In genomic region chr2:100513650-100514049, GRCh38 we compare ENCODE assay signal across 2 cellular contexts.
TF ChIP-seq lines count a peak whose summit lies in the region.

No MANE protein-coding gene starts in this region.

TF ChIP-seq in A549, 52 proteins besides CTCF, POLR2A, EP300 and RAD21:
- peak; percentile 44; the same call in 1 of the 2 replicates for TF ChIP-seq NFE2L2 (conservative IDR thresholded peaks at IDR 0.05; ENCODE audit: low read length)
- peak; percentile 59 for TF ChIP-seq MAFK (IDR thresholded peaks at IDR 0.05; ENCODE audit: partially characterized antibody)
- no peak for TF ChIP-seq CBX2 (IDR thresholded peaks at IDR 0.05; ENCODE audit: borderline replicate concordance, low read depth)

TF ChIP-seq in H1, 55 proteins besides CTCF, POLR2A, EP300 and RAD21:
- no peak for TF ChIP-seq TCF12 (IDR thresholded peaks at IDR 0.05; ENCODE audit: low read depth, low read length)
- no peak for TF ChIP-seq ATF2 (IDR thresholded peaks at IDR 0.05; ENCODE audit: low read length)
- TF ChIP-seq KDM5A (IDR thresholded peaks at IDR 0.05; ENCODE audit: low read length) = no peak
- no peak for TF ChIP-seq SUZ12 (IDR thresholded peaks at IDR 0.05; ENCODE audit: low read length)
- no peak for TF ChIP-seq BACH1 (IDR thresholded peaks at IDR 0.05; ENCODE audit: low read length)
- TF ChIP-seq E2F6 (IDR thresholded peaks at IDR 0.05) = no peak
- TF ChIP-seq CHD1 (IDR thresholded peaks at IDR 0.05; ENCODE audit: low read depth, low read length) = no peak
- TF ChIP-seq, protein P1, sequence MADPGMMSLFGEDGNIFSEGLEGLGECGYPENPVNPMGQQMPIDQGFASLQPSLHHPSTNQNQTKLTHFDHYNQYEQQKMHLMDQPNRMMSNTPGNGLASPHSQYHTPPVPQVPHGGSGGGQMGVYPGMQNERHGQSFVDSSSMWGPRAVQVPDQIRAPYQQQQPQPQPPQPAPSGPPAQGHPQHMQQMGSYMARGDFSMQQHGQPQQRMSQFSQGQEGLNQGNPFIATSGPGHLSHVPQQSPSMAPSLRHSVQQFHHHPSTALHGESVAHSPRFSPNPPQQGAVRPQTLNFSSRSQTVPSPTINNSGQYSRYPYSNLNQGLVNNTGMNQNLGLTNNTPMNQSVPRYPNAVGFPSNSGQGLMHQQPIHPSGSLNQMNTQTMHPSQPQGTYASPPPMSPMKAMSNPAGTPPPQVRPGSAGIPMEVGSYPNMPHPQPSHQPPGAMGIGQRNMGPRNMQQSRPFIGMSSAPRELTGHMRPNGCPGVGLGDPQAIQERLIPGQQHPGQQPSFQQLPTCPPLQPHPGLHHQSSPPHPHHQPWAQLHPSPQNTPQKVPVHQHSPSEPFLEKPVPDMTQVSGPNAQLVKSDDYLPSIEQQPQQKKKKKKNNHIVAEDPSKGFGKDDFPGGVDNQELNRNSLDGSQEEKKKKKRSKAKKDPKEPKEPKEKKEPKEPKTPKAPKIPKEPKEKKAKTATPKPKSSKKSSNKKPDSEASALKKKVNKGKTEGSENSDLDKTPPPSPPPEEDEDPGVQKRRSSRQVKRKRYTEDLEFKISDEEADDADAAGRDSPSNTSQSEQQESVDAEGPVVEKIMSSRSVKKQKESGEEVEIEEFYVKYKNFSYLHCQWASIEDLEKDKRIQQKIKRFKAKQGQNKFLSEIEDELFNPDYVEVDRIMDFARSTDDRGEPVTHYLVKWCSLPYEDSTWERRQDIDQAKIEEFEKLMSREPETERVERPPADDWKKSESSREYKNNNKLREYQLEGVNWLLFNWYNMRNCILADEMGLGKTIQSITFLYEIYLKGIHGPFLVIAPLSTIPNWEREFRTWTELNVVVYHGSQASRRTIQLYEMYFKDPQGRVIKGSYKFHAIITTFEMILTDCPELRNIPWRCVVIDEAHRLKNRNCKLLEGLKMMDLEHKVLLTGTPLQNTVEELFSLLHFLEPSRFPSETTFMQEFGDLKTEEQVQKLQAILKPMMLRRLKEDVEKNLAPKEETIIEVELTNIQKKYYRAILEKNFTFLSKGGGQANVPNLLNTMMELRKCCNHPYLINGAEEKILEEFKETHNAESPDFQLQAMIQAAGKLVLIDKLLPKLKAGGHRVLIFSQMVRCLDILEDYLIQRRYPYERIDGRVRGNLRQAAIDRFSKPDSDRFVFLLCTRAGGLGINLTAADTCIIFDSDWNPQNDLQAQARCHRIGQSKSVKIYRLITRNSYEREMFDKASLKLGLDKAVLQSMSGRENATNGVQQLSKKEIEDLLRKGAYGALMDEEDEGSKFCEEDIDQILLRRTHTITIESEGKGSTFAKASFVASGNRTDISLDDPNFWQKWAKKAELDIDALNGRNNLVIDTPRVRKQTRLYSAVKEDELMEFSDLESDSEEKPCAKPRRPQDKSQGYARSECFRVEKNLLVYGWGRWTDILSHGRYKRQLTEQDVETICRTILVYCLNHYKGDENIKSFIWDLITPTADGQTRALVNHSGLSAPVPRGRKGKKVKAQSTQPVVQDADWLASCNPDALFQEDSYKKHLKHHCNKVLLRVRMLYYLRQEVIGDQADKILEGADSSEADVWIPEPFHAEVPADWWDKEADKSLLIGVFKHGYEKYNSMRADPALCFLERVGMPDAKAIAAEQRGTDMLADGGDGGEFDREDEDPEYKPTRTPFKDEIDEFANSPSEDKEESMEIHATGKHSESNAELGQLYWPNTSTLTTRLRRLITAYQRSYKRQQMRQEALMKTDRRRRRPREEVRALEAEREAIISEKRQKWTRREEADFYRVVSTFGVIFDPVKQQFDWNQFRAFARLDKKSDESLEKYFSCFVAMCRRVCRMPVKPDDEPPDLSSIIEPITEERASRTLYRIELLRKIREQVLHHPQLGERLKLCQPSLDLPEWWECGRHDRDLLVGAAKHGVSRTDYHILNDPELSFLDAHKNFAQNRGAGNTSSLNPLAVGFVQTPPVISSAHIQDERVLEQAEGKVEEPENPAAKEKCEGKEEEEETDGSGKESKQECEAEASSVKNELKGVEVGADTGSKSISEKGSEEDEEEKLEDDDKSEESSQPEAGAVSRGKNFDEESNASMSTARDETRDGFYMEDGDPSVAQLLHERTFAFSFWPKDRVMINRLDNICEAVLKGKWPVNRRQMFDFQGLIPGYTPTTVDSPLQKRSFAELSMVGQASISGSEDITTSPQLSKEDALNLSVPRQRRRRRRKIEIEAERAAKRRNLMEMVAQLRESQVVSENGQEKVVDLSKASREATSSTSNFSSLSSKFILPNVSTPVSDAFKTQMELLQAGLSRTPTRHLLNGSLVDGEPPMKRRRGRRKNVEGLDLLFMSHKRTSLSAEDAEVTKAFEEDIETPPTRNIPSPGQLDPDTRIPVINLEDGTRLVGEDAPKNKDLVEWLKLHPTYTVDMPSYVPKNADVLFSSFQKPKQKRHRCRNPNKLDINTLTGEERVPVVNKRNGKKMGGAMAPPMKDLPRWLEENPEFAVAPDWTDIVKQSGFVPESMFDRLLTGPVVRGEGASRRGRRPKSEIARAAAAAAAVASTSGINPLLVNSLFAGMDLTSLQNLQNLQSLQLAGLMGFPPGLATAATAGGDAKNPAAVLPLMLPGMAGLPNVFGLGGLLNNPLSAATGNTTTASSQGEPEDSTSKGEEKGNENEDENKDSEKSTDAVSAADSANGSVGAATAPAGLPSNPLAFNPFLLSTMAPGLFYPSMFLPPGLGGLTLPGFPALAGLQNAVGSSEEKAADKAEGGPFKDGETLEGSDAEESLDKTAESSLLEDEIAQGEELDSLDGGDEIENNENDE (IDR thresholded peaks at IDR 0.05; ENCODE audit: insufficient replicate concordance, low read length) = no peak
